ENCODE assay signal across 23 cellular contexts in the genomic region with DNA sequence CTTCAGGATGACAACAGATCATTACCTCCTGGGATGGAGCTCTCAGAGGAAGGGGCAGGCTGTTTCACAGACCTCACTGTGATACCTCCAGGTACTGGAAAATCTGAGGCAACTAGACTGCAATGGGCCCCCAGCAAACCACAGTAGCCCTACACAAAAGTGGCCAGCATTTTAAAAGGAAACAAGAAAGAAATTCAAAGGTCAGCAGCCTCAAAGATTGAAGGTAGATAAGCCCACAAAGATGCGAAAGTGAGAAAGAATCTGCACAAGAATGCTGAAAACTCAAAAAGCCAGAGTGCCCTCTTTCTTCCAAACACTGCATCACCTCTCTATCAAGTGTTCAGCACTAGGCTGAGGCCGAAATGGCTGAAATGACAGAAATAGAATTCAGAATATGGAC.
DNase-seq lines count a peak whose midpoint lies in the region; ATAC-seq and TF ChIP-seq lines count a peak whose summit lies in the region.
"Had no signal": no experiment of that assay in that cellular context is flagged by ENCODE, and none has a peak within 500 bp of the region (broad histone marks: within the 10 kb centered on the region; RNA-seq: fewer than 3 reads in every experiment).

No MANE protein-coding gene starts in this region.

- H3K4me3 Mint-ChIP-seq in MCF 10A (ENCODE audit: unreplicated experiment), result no peak overlapping the region
- H3K4me3 Mint-ChIP-seq in type B pancreatic cell, result no peak overlapping the region
- H3K4me3 Mint-ChIP-seq in activated CD4-positive, alpha-beta T cell treated with anti-CD3 and anti-CD28 coated beads, Interleukin-2, amount 10 ng/mL, durations not matched to agents 7 days and 5 days, result no peak overlapping the region
- H3K4me3 Mint-ChIP-seq: activated CD8-positive, alpha-beta memory T cell treated with anti-CD3 and anti-CD28 coated beads, Interleukin-2, amount 10 ng/mL, durations not matched to agents 7 days and 5 days; activated naive CD8-positive, alpha-beta T cell; activated T-helper 1 cell treated with anti-CD3 and anti-CD28 coated beads, Interleukin-12 subunit alpha, Interleukin-12 subunit beta, Interleukin-2, Interleukin-4 antibody, amounts not matched to agents 30 ng/mL and 10 ng/mL and 1 ng/mL, durations not matched to agents 14 hours and 24 hours and 36 hours had no signal

- no peaks in the 10 kb centered on the region for H4K20me1 ChIP-seq in OCI-LY3 (ENCODE audit: insufficient read depth, low read length)

- no peak overlapping the region for H3K4me3 ChIP-seq in breast epithelium
- H3K4me3 ChIP-seq in OCI-LY3 (ENCODE audit: low read length), result no peak overlapping the region
- H3K4me3 ChIP-seq in epithelial cell of esophagus (ENCODE audit: low read length), result no peak overlapping the region
- H3K4me3 ChIP-seq: lung had no signal

- TF ChIP-seq CTCF in MCF 10A (IDR thresholded peaks at IDR 0.05; ENCODE audit: unreplicated experiment), result no peak
- TF ChIP-seq CTCF in breast epithelium (IDR thresholded peaks at IDR 0.05), result no peak
- TF ChIP-seq CTCF in OCI-LY3 (IDR thresholded peaks at IDR 0.05; ENCODE audit: low read depth, low read length), result 0 out of 2 replicates have a peak, but pooled peaks have one; percentile 18
- peak; percentile 19 for TF ChIP-seq CTCF in epithelial cell of esophagus (IDR thresholded peaks at IDR 0.05; ENCODE audit: insufficient read depth, low read depth, low read length, missing control alignments)
- TF ChIP-seq CTCF in type B pancreatic cell (conservative IDR thresholded peaks at IDR 0.05), result peak; percentile 29

- H3K36me3 Mint-ChIP-seq in MCF 10A (ENCODE audit: insufficient read depth, unreplicated experiment), result no peaks in the 10 kb centered on the region
- H3K36me3 Mint-ChIP-seq in type B pancreatic cell, result no peaks in the 10 kb centered on the region
- H3K36me3 Mint-ChIP-seq in activated CD4-positive, alpha-beta T cell treated with anti-CD3 and anti-CD28 coated beads, Interleukin-2, amount 10 ng/mL, durations not matched to agents 7 days and 5 days (ENCODE audit: low read depth), result no peaks in the 10 kb centered on the region
- H3K36me3 Mint-ChIP-seq: activated CD8-positive, alpha-beta memory T cell treated with anti-CD3 and anti-CD28 coated beads, Interleukin-2, amount 10 ng/mL, durations not matched to agents 7 days and 5 days; activated naive CD8-positive, alpha-beta T cell had no signal

- no peaks in the 10 kb centered on the region for H3K4me1 ChIP-seq in breast epithelium
- H3K4me1 ChIP-seq in OCI-LY3 (ENCODE audit: low read length), result no peaks in the 10 kb centered on the region
- H3K4me1 ChIP-seq: BE2C had no signal

- intact Hi-C loops in MCF 10A (cut with micrococcal nuclease), result no loop called here
- intact Hi-C loops in breast epithelium (cut with DNase I; ENCODE audit: low total_unique reads), result no loop called here

- H3K36me3 ChIP-seq in breast epithelium (no peaks in the 10 kb centered on the region), OCI-LY3 (replicated peaks; ENCODE audit: low read depth, low read length) (no peaks in the 10 kb centered on the region)
- H3K36me3 ChIP-seq: BE2C had no signal

- H3K27me3 Mint-ChIP-seq in MCF 10A (ENCODE audit: insufficient read depth, unreplicated experiment), result no peaks in the 10 kb centered on the region
- no peaks in the 10 kb centered on the region for H3K27me3 Mint-ChIP-seq in type B pancreatic cell
- no peaks in the 10 kb centered on the region for H3K27me3 Mint-ChIP-seq in activated CD4-positive, alpha-beta T cell treated with anti-CD3 and anti-CD28 coated beads, Interleukin-2, amount 10 ng/mL, durations not matched to agents 7 days and 5 days
- H3K27me3 Mint-ChIP-seq: activated CD8-positive, alpha-beta memory T cell treated with anti-CD3 and anti-CD28 coated beads, Interleukin-2, amount 10 ng/mL, durations not matched to agents 7 days and 5 days had no signal

- H3K27ac Mint-ChIP-seq in MCF 10A (ENCODE audit: low read depth, unreplicated experiment) (no peak overlapping the region), type B pancreatic cell (no peak overlapping the region)
- no peak overlapping the region for H3K27ac Mint-ChIP-seq in activated CD4-positive, alpha-beta T cell treated with anti-CD3 and anti-CD28 coated beads, Interleukin-2, amount 10 ng/mL, durations not matched to agents 7 days and 5 days
- H3K27ac Mint-ChIP-seq: activated CD8-positive, alpha-beta memory T cell treated with anti-CD3 and anti-CD28 coated beads, Interleukin-2, amount 10 ng/mL, durations not matched to agents 7 days and 5 days; activated naive CD8-positive, alpha-beta T cell; activated T-helper 1 cell treated with anti-CD3 and anti-CD28 coated beads, Interleukin-12 subunit alpha, Interleukin-12 subunit beta, Interleukin-2, Interleukin-4 antibody, amounts not matched to agents 30 ng/mL and 10 ng/mL and 1 ng/mL, durations not matched to agents 14 hours and 24 hours and 36 hours had no signal

- POLR2A ChIA-PET in MCF 10A (lab: Yijun Ruan, JAX), result no interaction called here
- POLR2A ChIA-PET in activated CD4-positive, alpha-beta T cell treated with anti-CD3 and anti-CD28 coated beads, Interleukin-2, amount 10 ng/mL, durations not matched to agents 7 days and 5 days (lab: Charles Lee), result no interaction called here

- DNase-seq in MCF 10A (ENCODE audit: unreplicated experiment) (peak; percentile 11), breast epithelium (ENCODE audit: low spot score in 2 of 2) (no peak), epithelial cell of esophagus (ENCODE audit: low read depth) (no peak), type B pancreatic cell (ENCODE audit: extremely low spot score, unreplicated experiment) (no peak), GM03348 (ENCODE audit: low spot score) (no peak)
- no peak for DNase-seq in activated CD4-positive, alpha-beta T cell treated with anti-CD3 and anti-CD28 coated beads, Interleukin-2, amount 10 ng/mL, durations not matched to agents 7 days and 5 days
- DNase-seq: 8988T; activated CD4-positive, alpha-beta T cell treated with anti-CD3 and anti-CD28 coated beads for 4 hours; activated CD8-positive, alpha-beta memory T cell treated with anti-CD3 and anti-CD28 coated beads, Interleukin-2, amount 10 ng/mL, durations not matched to agents 7 days and 5 days; BE2C; cerebellar nuclear complex; effector CD4-positive, alpha-beta T cell; head of caudate nucleus; KBM-7; NCI-H1417; NCI-H2107; NCI-H510A treated with DMSO at 0.1 percent for 48 hours; stimulated activated CD4-positive, alpha-beta T cell treated with anti-CD3 and anti-CD28 coated beads, Interleukin-4, amount 100 ng/mL, for 4 hours had no signal

- no TSS peak for BruUV-seq in MCF 10A (replicated peaks; lab: Mats Ljungman, UMichigan)

- no peaks in the 10 kb centered on the region for H3K9me3 Mint-ChIP-seq in MCF 10A (ENCODE audit: unreplicated experiment)
- no peaks in the 10 kb centered on the region for H3K9me3 Mint-ChIP-seq in type B pancreatic cell
- no peaks in the 10 kb centered on the region for H3K9me3 Mint-ChIP-seq in activated CD4-positive, alpha-beta T cell treated with anti-CD3 and anti-CD28 coated beads, Interleukin-2, amount 10 ng/mL, durations not matched to agents 7 days and 5 days
- H3K9me3 Mint-ChIP-seq: activated T-helper 1 cell treated with anti-CD3 and anti-CD28 coated beads, Interleukin-12 subunit alpha, Interleukin-12 subunit beta, Interleukin-2, Interleukin-4 antibody, amounts not matched to agents 30 ng/mL and 10 ng/mL and 1 ng/mL, durations not matched to agents 14 hours and 24 hours and 36 hours had no signal

- no peak for ATAC-seq in GM18870 (IDR thresholded peaks at IDR 0.05; ENCODE audit: unreplicated experiment)
- ATAC-seq: activated CD8-positive, alpha-beta memory T cell treated with anti-CD3 and anti-CD28 coated beads, Interleukin-2, amount 10 ng/mL, durations not matched to agents 7 days and 5 days had no signal

- no peaks in the 10 kb centered on the region for H3K9me3 ChIP-seq in breast epithelium
- no peaks in the 10 kb centered on the region for H3K9me3 ChIP-seq in OCI-LY3 (ENCODE audit: insufficient read depth, low read length)
- H3K9me3 ChIP-seq: BE2C had no signal

- TF ChIP-seq POLR2A in breast epithelium (IDR thresholded peaks at IDR 0.05), result no peak

- no peaks in the 10 kb centered on the region for H3K79me2 ChIP-seq in OCI-LY3 (ENCODE audit: low read length)

- CTCF ChIA-PET in MCF 10A (lab: Yijun Ruan, JAX), result interaction anchor here (0.6 to 1.1 kb wide), 2 partner anchors 48 to 297 kb away, joined by 3 read pairs; no protein-coding TSS in a partner anchor
- CTCF ChIA-PET in activated CD4-positive, alpha-beta T cell treated with anti-CD3 and anti-CD28 coated beads, Interleukin-2, amount 10 ng/mL, durations not matched to agents 7 days and 5 days (lab: Charles Lee), result no interaction called here

- H2AFZ ChIP-seq in OCI-LY3 (ENCODE audit: low read depth, low read length), result no peak overlapping the region; the same call in 1 of the 2 replicates

- H3K27ac ChIP-seq in breast epithelium, result no peak overlapping the region
- no peak overlapping the region for H3K27ac ChIP-seq in OCI-LY3 (ENCODE audit: low read length)

- H3K27me3 ChIP-seq in breast epithelium (no peaks in the 10 kb centered on the region), OCI-LY3 (ENCODE audit: low read depth, low read length) (no peaks in the 10 kb centered on the region)
- H3K27me3 ChIP-seq: BE2C had no signal

- H3K4me2 ChIP-seq in OCI-LY3 (ENCODE audit: low read length), result no peak overlapping the region

- H3K4me1 Mint-ChIP-seq in MCF 10A (ENCODE audit: insufficient read depth, unreplicated experiment), result no peaks in the 10 kb centered on the region
- H3K4me1 Mint-ChIP-seq in type B pancreatic cell (ENCODE audit: unreplicated experiment), result no peaks in the 10 kb centered on the region
- H3K4me1 Mint-ChIP-seq in activated CD4-positive, alpha-beta T cell treated with anti-CD3 and anti-CD28 coated beads, Interleukin-2, amount 10 ng/mL, durations not matched to agents 7 days and 5 days, result no peaks in the 10 kb centered on the region
- H3K4me1 Mint-ChIP-seq: activated CD8-positive, alpha-beta memory T cell treated with anti-CD3 and anti-CD28 coated beads, Interleukin-2, amount 10 ng/mL, durations not matched to agents 7 days and 5 days had no signal

- H3K9ac ChIP-seq in OCI-LY3 (ENCODE audit: low read length), result no peak overlapping the region

Comparison
In these comparisons a context has a peak if more than half of its experiments do, and no peak if none do; other contexts are left out.
1. CTCF ChIP-seq: peak in OCI-LY3 (single experiment), epithelial cell of esophagus (single experiment) and type B pancreatic cell (single experiment); none in MCF 10A (single experiment) and breast epithelium (0 of 3).